ENCODE assay signal across 25 cellular contexts in the genomic region with DNA sequence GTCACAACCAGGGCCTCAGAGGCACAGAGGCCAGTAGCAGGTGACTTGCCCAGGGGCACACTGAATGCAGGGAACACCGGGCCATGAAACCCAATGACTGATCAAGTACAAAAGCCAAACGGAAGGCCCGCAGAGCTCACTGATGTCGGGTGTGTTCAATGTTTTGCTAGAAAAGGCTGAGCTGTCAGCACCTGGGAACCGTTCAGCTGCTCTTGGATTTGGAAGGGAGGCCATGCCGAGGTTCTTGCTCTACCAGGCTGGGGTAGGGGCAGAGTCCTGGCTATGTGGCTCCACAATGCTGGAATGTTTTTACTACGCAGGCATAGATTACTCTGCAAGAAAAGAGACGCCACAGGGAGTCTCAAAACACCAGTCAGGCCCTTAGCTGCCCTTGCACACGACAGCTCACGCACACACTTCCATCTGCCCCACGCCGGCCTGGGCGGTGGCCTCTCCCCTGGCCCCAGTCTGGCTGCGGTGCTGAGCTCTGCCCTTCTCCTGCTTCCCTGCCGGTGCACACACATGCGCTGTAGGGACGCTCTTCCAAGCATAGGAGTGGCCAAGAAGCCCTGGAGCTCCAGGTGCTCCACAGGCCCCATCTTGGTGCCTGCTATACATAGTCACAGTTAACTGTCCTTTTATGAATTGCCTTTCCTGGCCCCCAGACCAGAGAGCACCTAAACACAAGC.
A peak's percentile ranks its signal among the peaks of the same experiment; 100 is the strongest.
DNase-seq lines count a peak whose midpoint lies in the region; ATAC-seq and TF ChIP-seq lines count a peak whose summit lies in the region.
"Had no signal": no experiment of that assay in that cellular context is flagged by ENCODE, and none has a peak within 500 bp of the region (broad histone marks: within the 10 kb centered on the region; RNA-seq: fewer than 3 reads in every experiment).

No MANE protein-coding gene starts in this region.

- peaks cover 23% of the 10 kb centered on the region for H3K36me3 Mint-ChIP-seq in Calu3 (ENCODE audit: insufficient read depth, unreplicated experiment)
- H3K36me3 Mint-ChIP-seq in CD8-positive, alpha-beta T cell = no peaks in the 10 kb centered on the region
- H3K36me3 Mint-ChIP-seq: activated naive CD4-positive, alpha-beta T cell treated with anti-CD3 and anti-CD28 coated beads, Interleukin-2, amount 50 U/mL, for 24 hours; CD8-positive, alpha-beta memory T cell had no signal

- H3K4me3 ChIP-seq in ascending aorta = no peak overlapping the region
- H3K4me3 ChIP-seq in trophoblast cell (ENCODE audit: low read depth, low read length) = no peak overlapping the region
- no peak overlapping the region for H3K4me3 ChIP-seq in CD8-positive, alpha-beta T cell (ENCODE audit: low read depth, low read length)
- H3K4me3 ChIP-seq: dorsolateral prefrontal cortex, K562, left lung had no signal

- H3K23ac ChIP-seq in trophoblast cell (ENCODE audit: low read length) = no peak overlapping the region

- no peaks in the 10 kb centered on the region for H3K4me1 Mint-ChIP-seq in Calu3 (ENCODE audit: low read depth, unreplicated experiment)
- H3K4me1 Mint-ChIP-seq in CD8-positive, alpha-beta T cell (ENCODE audit: low read depth) = no peaks in the 10 kb centered on the region
- H3K4me1 Mint-ChIP-seq: activated naive CD4-positive, alpha-beta T cell treated with anti-CD3 and anti-CD28 coated beads, Interleukin-2, amount 50 U/mL, for 24 hours; CD8-positive, alpha-beta memory T cell had no signal

- intact Hi-C loops in Calu3 (cut with micrococcal nuclease; ENCODE audit: unreplicated experiment) = no loop called here
- intact Hi-C loops in ascending aorta (cut with DNase I) = no loop called here
- intact Hi-C loops in left ventricle myocardium superior (cut with micrococcal nuclease) = no loop called here
- intact Hi-C loops in CD8-positive, alpha-beta T cell (cut with DNase I, micrococcal nuclease) = no loop called here

- no peak overlapping the region for H2AFZ ChIP-seq in trophoblast cell (ENCODE audit: insufficient read depth, low read length, poor library complexity)

- H3K4me1 ChIP-seq in ascending aorta (peaks cover 43 to 90% of the 10 kb centered on the region in 2 donors), trophoblast cell (ENCODE audit: control insufficient read depth in 1 of 2, insufficient read depth in 2 of 2, low read length in 2 of 2) (no peaks in the 10 kb centered on the region)
- H3K4me1 ChIP-seq in CD8-positive, alpha-beta T cell (ENCODE audit: insufficient read depth, low read length) = no peaks in the 10 kb centered on the region

- H3K4me3 Mint-ChIP-seq in Calu3 (ENCODE audit: low read depth, unreplicated experiment) = no peak overlapping the region
- H3K4me3 Mint-ChIP-seq in CD8-positive, alpha-beta T cell = no peak overlapping the region
- H3K4me3 Mint-ChIP-seq: activated naive CD4-positive, alpha-beta T cell treated with anti-CD3 and anti-CD28 coated beads, Interleukin-2, amount 50 U/mL, for 24 hours; activated T-cell treated with anti-CD3 and anti-CD28 coated beads, Interleukin-2, amount 50 U/mL, for 72 hours; CD8-positive, alpha-beta memory T cell; T-helper 2 cell treated with Interferon-gamma antibody and Interleukin-4, amounts not matched to agents 5 μg/mL and 100 μg/mL, for 36 hours had no signal

- no peak overlapping the region for H2BK5ac ChIP-seq in trophoblast cell (ENCODE audit: low read depth, low read length, poor library complexity)

- H2AK5ac ChIP-seq in trophoblast cell (ENCODE audit: low read length) = no peak overlapping the region

- no peak overlapping the region for H3K4me2 ChIP-seq in trophoblast cell (ENCODE audit: low read length)
- H3K4me2 ChIP-seq: SK-N-SH had no signal

- H3K27me3 ChIP-seq in ascending aorta (no peaks in the 10 kb centered on the region), trophoblast cell (ENCODE audit: insufficient read depth, low read length) (no peaks in the 10 kb centered on the region)
- H3K27me3 ChIP-seq in CD8-positive, alpha-beta T cell (ENCODE audit: insufficient read depth, low read length) = no peaks in the 10 kb centered on the region
- H3K27me3 ChIP-seq: dorsolateral prefrontal cortex, left lung had no signal

- no peak overlapping the region for H4K91ac ChIP-seq in trophoblast cell (ENCODE audit: low read depth, low read length)

- no peaks in the 10 kb centered on the region for H3K9me3 Mint-ChIP-seq in Calu3 (ENCODE audit: low read depth, unreplicated experiment)
- H3K9me3 Mint-ChIP-seq in CD8-positive, alpha-beta T cell = no peaks in the 10 kb centered on the region
- H3K9me3 Mint-ChIP-seq: activated naive CD4-positive, alpha-beta T cell treated with anti-CD3 and anti-CD28 coated beads, Interleukin-2, amount 50 U/mL, for 24 hours; activated T-cell treated with anti-CD3 and anti-CD28 coated beads, Interleukin-2, amount 50 U/mL, for 72 hours; T-helper 2 cell treated with Interferon-gamma antibody and Interleukin-4, amounts not matched to agents 5 μg/mL and 100 μg/mL, for 36 hours had no signal

- POLR2A ChIA-PET in CD8-positive, alpha-beta T cell (lab: Charles Lee) = no interaction called here

- BruUV-seq in Calu3 (replicated peaks; lab: Mats Ljungman, UMichigan) = no TSS peak

- DNase-seq in Calu3 = no peak
- DNase-seq in ascending aorta (ENCODE audit: low spot score in 2 of 2) = no peak
- DNase-seq in left ventricle myocardium superior = peak; percentile 35
- DNase-seq in trophoblast cell = no peak
- no peak for DNase-seq in NCI-H1417 (lab: John Stamatoyannopoulos, UW)
- no peak for DNase-seq in T-helper 9 cell
- DNase-seq in HCEC 1CT = no peak
- no peak for DNase-seq in CD8-positive, alpha-beta T cell
- DNase-seq: activated CD8-positive, alpha-beta memory T cell treated with anti-CD3 and anti-CD28 coated beads for 24 hours; activated T-cell treated with anti-CD3 and anti-CD28 coated beads, Interleukin-2, amount 50 U/mL, for 72 hours; CD8-positive, alpha-beta memory T cell; DND-41; erythroblast; NCI-H187 treated with DMSO at 0.1 percent for 48 hours; NCI-H446; SK-N-SH; stimulated activated CD4-positive, alpha-beta T cell treated with anti-CD3 and anti-CD28 coated beads, Interleukin-4, amount 100 ng/mL, for 24 hours; substantia nigra had no signal

- H3K14ac ChIP-seq in trophoblast cell (ENCODE audit: low read length) = no peak overlapping the region

- H3K9me3 ChIP-seq in ascending aorta = no peaks in the 10 kb centered on the region
- peaks cover 6% of the 10 kb centered on the region for H3K9me3 ChIP-seq in trophoblast cell (ENCODE audit: insufficient read depth, low read depth, low read length)
- no peaks in the 10 kb centered on the region for H3K9me3 ChIP-seq in CD8-positive, alpha-beta T cell (ENCODE audit: low read length)
- H3K9me3 ChIP-seq: left lung, SK-N-SH had no signal

- WGBS in trophoblast cell (ENCODE audit: extremely low coverage, insufficient coverage, insufficient read length) = no CpG with 5 or more reads among the region's 17 CpGs

- H3K36me3 ChIP-seq in ascending aorta (peaks cover 1 to 10% of the 10 kb centered on the region in 2 donors), trophoblast cell (ENCODE audit: control insufficient read depth in 1 of 2, insufficient read depth in 2 of 2, low read length in 2 of 2) (peaks cover 46 to 51% of the 10 kb centered on the region in 2 experiments)
- no peaks in the 10 kb centered on the region for H3K36me3 ChIP-seq in CD8-positive, alpha-beta T cell (ENCODE audit: insufficient read depth, low read length)

- H3K27ac ChIP-seq in ascending aorta (peak overlapping the region; percentile 90 to 94), trophoblast cell (ENCODE audit: low read depth, low read length) (no peak overlapping the region)
- no peak overlapping the region for H3K27ac ChIP-seq in CD8-positive, alpha-beta T cell (ENCODE audit: low read depth, low read length)
- H3K27ac ChIP-seq: left lung, parathyroid adenoma had no signal

- H3K27me3 Mint-ChIP-seq in Calu3 (ENCODE audit: unreplicated experiment) = no peaks in the 10 kb centered on the region
- peaks cover 2% of the 10 kb centered on the region for H3K27me3 Mint-ChIP-seq in CD8-positive, alpha-beta T cell (ENCODE audit: low read depth)
- H3K27me3 Mint-ChIP-seq: activated naive CD4-positive, alpha-beta T cell treated with anti-CD3 and anti-CD28 coated beads, Interleukin-2, amount 50 U/mL, for 24 hours had no signal

- H2BK12ac ChIP-seq in trophoblast cell (ENCODE audit: low read length) = no peak overlapping the region

- H4K12ac ChIP-seq in trophoblast cell (ENCODE audit: low read depth, low read length) = no peak overlapping the region

- TF ChIP-seq CTCF in Calu3 (IDR thresholded peaks at IDR 0.05; ENCODE audit: unreplicated experiment) (no peak), ascending aorta (IDR thresholded peaks at IDR 0.05) (no peak)
- TF ChIP-seq CTCF in CD8-positive, alpha-beta T cell (IDR thresholded peaks at IDR 0.05) = no peak

- no peak overlapping the region for H3K9ac ChIP-seq in trophoblast cell (ENCODE audit: low read length)
- H3K9ac ChIP-seq: parathyroid adenoma, SK-N-SH had no signal

- no peak for ATAC-seq in left ventricle myocardium superior
- no peak for ATAC-seq in CD8-positive, alpha-beta T cell
- ATAC-seq: activated CD4-positive, CD25-positive, alpha-beta regulatory T cell treated with anti-CD3 and anti-CD28 coated beads, Interleukin-2, amount 50 U/mL, for 24 hours; activated T-cell treated with anti-CD3 and anti-CD28 coated beads, Interleukin-2, amount 50 U/mL, for 72 hours; K562; left lung had no signal

- H3K79me2 ChIP-seq in trophoblast cell (ENCODE audit: control insufficient read depth, insufficient read depth, low read length, poor library complexity) = no peaks in the 10 kb centered on the region

- no peak overlapping the region for H2BK120ac ChIP-seq in trophoblast cell (ENCODE audit: insufficient read depth, low read length, poor library complexity)

- no peaks in the 10 kb centered on the region for H3K79me1 ChIP-seq in trophoblast cell (ENCODE audit: low read length)

- no peak overlapping the region for H4K8ac ChIP-seq in trophoblast cell (ENCODE audit: low read depth, low read length)

- H3K27ac Mint-ChIP-seq in Calu3 (ENCODE audit: unreplicated experiment) = peak overlapping the region; percentile 46
- H3K27ac Mint-ChIP-seq in CD8-positive, alpha-beta T cell = no peak overlapping the region
- H3K27ac Mint-ChIP-seq: activated naive CD4-positive, alpha-beta T cell treated with anti-CD3 and anti-CD28 coated beads, Interleukin-2, amount 50 U/mL, for 24 hours; activated T-cell treated with anti-CD3 and anti-CD28 coated beads, Interleukin-2, amount 50 U/mL, for 72 hours; CD8-positive, alpha-beta memory T cell; T-helper 2 cell treated with Interferon-gamma antibody and Interleukin-4, amounts not matched to agents 5 μg/mL and 100 μg/mL, for 36 hours had no signal

- peak overlapping the region; percentile 50 for H3K4ac ChIP-seq in trophoblast cell (ENCODE audit: low read depth, low read length)

- CTCF ChIA-PET in Calu3 (lab: Charles Lee) = interaction anchor here (0.6 kb wide), 1 partner anchor 69 kb away, joined by 6 read pairs; no protein-coding TSS in a partner anchor
- CTCF ChIA-PET in CD8-positive, alpha-beta T cell (lab: Charles Lee) = interaction anchor here (0.7 kb wide), 1 partner anchor 299 kb away, joined by 3 read pairs; no protein-coding TSS in a partner anchor

- no peak overlapping the region for H3K18ac ChIP-seq in trophoblast cell (ENCODE audit: low read length)

Comparison
In these comparisons a context has a peak if more than half of its experiments do, and no peak if none do; other contexts are left out.
1. H3K27ac ChIP-seq: peak in ascending aorta (2 of 2); none in trophoblast cell (single experiment) and CD8-positive, alpha-beta T cell (single experiment).